2 cellular contexts compared by ENCODE assay signal in the genomic region with DNA sequence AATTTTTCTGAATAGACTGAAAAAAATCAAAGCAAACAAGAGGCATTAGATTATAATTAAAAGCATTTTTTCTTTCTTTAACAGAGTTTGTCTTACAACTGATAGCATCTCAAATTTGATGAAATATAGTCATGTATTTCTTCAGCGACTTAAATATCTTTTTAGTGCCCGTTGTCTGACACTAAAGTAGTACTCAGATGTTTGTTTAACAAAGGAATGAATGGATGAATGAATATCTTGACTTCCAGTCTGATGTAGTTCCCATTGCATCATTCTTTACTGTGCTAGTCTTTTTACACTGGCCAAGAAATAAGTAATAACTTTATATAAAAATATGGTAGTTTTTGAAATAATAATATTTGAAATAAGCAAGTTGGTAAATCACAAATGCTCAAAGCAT.
TF ChIP-seq lines count a peak whose summit lies in the region.

No MANE protein-coding gene starts in this region.

TF ChIP-seq in SK-N-SH treated with all-trans-retinoic acid at 6 μM for 48 hours, 23 proteins besides CTCF, POLR2A, EP300 and RAD21 (continued from another document):
- TF ChIP-seq, protein P1, sequence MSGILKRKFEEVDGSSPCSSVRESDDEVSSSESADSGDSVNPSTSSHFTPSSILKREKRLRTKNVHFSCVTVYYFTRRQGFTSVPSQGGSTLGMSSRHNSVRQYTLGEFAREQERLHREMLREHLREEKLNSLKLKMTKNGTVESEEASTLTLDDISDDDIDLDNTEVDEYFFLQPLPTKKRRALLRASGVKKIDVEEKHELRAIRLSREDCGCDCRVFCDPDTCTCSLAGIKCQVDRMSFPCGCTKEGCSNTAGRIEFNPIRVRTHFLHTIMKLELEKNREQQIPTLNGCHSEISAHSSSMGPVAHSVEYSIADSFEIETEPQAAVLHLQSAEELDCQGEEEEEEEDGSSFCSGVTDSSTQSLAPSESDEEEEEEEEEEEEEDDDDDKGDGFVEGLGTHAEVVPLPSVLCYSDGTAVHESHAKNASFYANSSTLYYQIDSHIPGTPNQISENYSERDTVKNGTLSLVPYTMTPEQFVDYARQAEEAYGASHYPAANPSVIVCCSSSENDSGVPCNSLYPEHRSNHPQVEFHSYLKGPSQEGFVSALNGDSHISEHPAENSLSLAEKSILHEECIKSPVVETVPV (CRISPR knock-in tag; IDR thresholded peaks at IDR 0.05), result peak; percentile 79; the same call in 1 of the 2 replicates
- TF ChIP-seq ZNF70 (CRISPR knock-in tag; IDR thresholded peaks at IDR 0.05), result no peak
- no peak for TF ChIP-seq PPARA (CRISPR knock-in tag; IDR thresholded peaks at IDR 0.05; ENCODE audit: borderline replicate concordance)
- TF ChIP-seq ZC3H10 (CRISPR knock-in tag; IDR thresholded peaks at IDR 0.05), result no peak
- peak; percentile 49; the same call in 1 of the 2 replicates for TF ChIP-seq PATZ1 (CRISPR knock-in tag; IDR thresholded peaks at IDR 0.05; ENCODE audit: borderline replicate concordance)
- TF ChIP-seq, protein P2, sequence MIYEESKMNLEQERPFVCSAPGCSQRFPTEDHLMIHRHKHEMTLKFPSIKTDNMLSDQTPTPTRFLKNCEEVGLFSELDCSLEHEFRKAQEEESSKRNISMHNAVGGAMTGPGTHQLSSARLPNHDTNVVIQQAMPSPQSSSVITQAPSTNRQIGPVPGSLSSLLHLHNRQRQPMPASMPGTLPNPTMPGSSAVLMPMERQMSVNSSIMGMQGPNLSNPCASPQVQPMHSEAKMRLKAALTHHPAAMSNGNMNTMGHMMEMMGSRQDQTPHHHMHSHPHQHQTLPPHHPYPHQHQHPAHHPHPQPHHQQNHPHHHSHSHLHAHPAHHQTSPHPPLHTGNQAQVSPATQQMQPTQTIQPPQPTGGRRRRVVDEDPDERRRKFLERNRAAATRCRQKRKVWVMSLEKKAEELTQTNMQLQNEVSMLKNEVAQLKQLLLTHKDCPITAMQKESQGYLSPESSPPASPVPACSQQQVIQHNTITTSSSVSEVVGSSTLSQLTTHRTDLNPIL (CRISPR knock-in tag; IDR thresholded peaks at IDR 0.05; ENCODE audit: low read depth), result peak; percentile 79; the same call in 1 of the 2 replicates
- no peak for TF ChIP-seq TCF4 (CRISPR knock-in tag; IDR thresholded peaks at IDR 0.05; ENCODE audit: borderline replicate concordance)
- TF ChIP-seq, protein P3, sequence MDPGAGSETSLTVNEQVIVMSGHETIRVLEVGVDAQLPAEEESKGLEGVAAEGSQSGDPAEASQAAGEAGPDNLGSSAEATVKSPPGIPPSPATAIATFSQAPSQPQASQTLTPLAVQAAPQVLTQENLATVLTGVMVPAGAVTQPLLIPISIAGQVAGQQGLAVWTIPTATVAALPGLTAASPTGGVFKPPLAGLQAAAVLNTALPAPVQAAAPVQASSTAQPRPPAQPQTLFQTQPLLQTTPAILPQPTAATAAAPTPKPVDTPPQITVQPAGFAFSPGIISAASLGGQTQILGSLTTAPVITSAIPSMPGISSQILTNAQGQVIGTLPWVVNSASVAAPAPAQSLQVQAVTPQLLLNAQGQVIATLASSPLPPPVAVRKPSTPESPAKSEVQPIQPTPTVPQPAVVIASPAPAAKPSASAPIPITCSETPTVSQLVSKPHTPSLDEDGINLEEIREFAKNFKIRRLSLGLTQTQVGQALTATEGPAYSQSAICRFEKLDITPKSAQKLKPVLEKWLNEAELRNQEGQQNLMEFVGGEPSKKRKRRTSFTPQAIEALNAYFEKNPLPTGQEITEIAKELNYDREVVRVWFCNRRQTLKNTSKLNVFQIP (CRISPR knock-in tag; IDR thresholded peaks at IDR 0.05; ENCODE audit: borderline replicate concordance, low read depth), result peak; percentile 49; the same call in 1 of the 2 replicates
- no peak for TF ChIP-seq BACH2 (CRISPR knock-in tag; IDR thresholded peaks at IDR 0.05; ENCODE audit: borderline replicate concordance)
- no peak for TF ChIP-seq ZNF565 (CRISPR knock-in tag; conservative IDR thresholded peaks at IDR 0.05; ENCODE audit: low read depth)
- TF ChIP-seq ESRRG (CRISPR knock-in tag; IDR thresholded peaks at IDR 0.05), result peak; percentile 93
- TF ChIP-seq OSR1 (CRISPR knock-in tag; IDR thresholded peaks at IDR 0.05), result no peak
- TF ChIP-seq RARB (CRISPR knock-in tag; IDR thresholded peaks at IDR 0.05), result no peak
- TF ChIP-seq ZNF8 (CRISPR knock-in tag; IDR thresholded peaks at IDR 0.05), result no peak
- TF ChIP-seq TOX (CRISPR knock-in tag; IDR thresholded peaks at IDR 0.05; ENCODE audit: borderline replicate concordance), result no peak
- TF ChIP-seq SNAI2 (CRISPR knock-in tag; IDR thresholded peaks at IDR 0.05), result no peak
- no peak for TF ChIP-seq GLIS3 (CRISPR knock-in tag; IDR thresholded peaks at IDR 0.05)
- TF ChIP-seq CSDC2 (CRISPR knock-in tag; IDR thresholded peaks at IDR 0.05), result no peak

TF ChIP-seq in WTC11, 78 proteins besides CTCF, POLR2A, EP300 and RAD21 (continued from another document):
- TF ChIP-seq, protein P4, sequence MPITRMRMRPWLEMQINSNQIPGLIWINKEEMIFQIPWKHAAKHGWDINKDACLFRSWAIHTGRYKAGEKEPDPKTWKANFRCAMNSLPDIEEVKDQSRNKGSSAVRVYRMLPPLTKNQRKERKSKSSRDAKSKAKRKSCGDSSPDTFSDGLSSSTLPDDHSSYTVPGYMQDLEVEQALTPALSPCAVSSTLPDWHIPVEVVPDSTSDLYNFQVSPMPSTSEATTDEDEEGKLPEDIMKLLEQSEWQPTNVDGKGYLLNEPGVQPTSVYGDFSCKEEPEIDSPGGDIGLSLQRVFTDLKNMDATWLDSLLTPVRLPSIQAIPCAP (CRISPR knock-in tag; IDR thresholded peaks at IDR 0.05), result no peak
- no peak for TF ChIP-seq TCF7 (CRISPR knock-in tag; IDR thresholded peaks at IDR 0.05; ENCODE audit: low read depth)
- TF ChIP-seq SP1 (CRISPR knock-in tag; conservative IDR thresholded peaks at IDR 0.05), result no peak
- TF ChIP-seq ZNF317 (CRISPR knock-in tag; IDR thresholded peaks at IDR 0.05; ENCODE audit: borderline replicate concordance, low read depth), result no peak
- TF ChIP-seq MXD4 (CRISPR knock-in tag; IDR thresholded peaks at IDR 0.05; ENCODE audit: borderline replicate concordance), result no peak
- no peak for TF ChIP-seq ZNF671 (CRISPR knock-in tag; IDR thresholded peaks at IDR 0.05)
- TF ChIP-seq PRDM15 (CRISPR knock-in tag; IDR thresholded peaks at IDR 0.05), result no peak
- TF ChIP-seq JAZF1 (CRISPR knock-in tag; IDR thresholded peaks at IDR 0.05), result no peak
- TF ChIP-seq ARID4B (CRISPR knock-in tag; IDR thresholded peaks at IDR 0.05; ENCODE audit: borderline replicate concordance), result no peak
- no peak for TF ChIP-seq FOXP1 (CRISPR knock-in tag; IDR thresholded peaks at IDR 0.05; ENCODE audit: borderline replicate concordance)
